1 cellular context compared by ENCODE assay signal in genomic region chr3:53235545-53235944, GRCh38.
TF ChIP-seq lines count a peak whose summit lies in the region.

No MANE protein-coding gene starts in this region.

TF ChIP-seq in HCT116, 20 proteins besides CTCF, POLR2A, EP300 and RAD21 (continued from another document):
- TF ChIP-seq, protein P1, sequence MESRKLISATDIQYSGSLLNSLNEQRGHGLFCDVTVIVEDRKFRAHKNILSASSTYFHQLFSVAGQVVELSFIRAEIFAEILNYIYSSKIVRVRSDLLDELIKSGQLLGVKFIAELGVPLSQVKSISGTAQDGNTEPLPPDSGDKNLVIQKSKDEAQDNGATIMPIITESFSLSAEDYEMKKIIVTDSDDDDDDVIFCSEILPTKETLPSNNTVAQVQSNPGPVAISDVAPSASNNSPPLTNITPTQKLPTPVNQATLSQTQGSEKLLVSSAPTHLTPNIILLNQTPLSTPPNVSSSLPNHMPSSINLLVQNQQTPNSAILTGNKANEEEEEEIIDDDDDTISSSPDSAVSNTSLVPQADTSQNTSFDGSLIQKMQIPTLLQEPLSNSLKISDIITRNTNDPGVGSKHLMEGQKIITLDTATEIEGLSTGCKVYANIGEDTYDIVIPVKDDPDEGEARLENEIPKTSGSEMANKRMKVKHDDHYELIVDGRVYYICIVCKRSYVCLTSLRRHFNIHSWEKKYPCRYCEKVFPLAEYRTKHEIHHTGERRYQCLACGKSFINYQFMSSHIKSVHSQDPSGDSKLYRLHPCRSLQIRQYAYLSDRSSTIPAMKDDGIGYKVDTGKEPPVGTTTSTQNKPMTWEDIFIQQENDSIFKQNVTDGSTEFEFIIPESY (IDR thresholded peaks at IDR 0.05; ENCODE audit: extremely low read depth, insufficient replicate concordance, low read length), result no peak
- TF ChIP-seq CBX3 (IDR thresholded peaks at IDR 0.05; ENCODE audit: low read depth), result no peak
- TF ChIP-seq FOSL1 (IDR thresholded peaks at IDR 0.05; ENCODE audit: low read depth), result no peak
TF ChIP-seq in HCT116: peak in this region for 0.
